ENCODE assay signal across 23 cellular contexts in genomic region chr9:130672466-130672865, GRCh38. TPM values are rescaled to one million over a fixed set of nuclear protein-coding genes. Genes with fewer than 3 reads are reported as not detected.
"Had no signal": no experiment of that assay in that cellular context is flagged by ENCODE, and none has a peak within 500 bp of the region (broad histone marks: within the 10 kb centered on the region; RNA-seq: fewer than 3 reads in every experiment).

No MANE protein-coding gene starts in this region.

- H3K27me3 ChIP-seq: right atrium auricular region, vagina had no signal

- ATAC-seq: activated T-cell treated with anti-CD3 and anti-CD28 coated beads, Interleukin-2, amount 50 U/mL, for 4 hours; left cardiac atrium; lower lobe of right lung; stimulated activated naive B cell treated with anti-CD40 and anti-IgM and Interleukin-4, amounts not matched to agents 10 μg/mL and 1 μg/mL and 100 μg/mL, for 72 hours had no signal

- H3K9me3 Mint-ChIP-seq: activated CD4-positive, alpha-beta memory T cell treated with anti-CD3 and anti-CD28 coated beads for 36 hours; activated naive CD8-positive, alpha-beta T cell treated with anti-CD3 and anti-CD28 coated beads for 36 hours; activated T-cell treated with anti-CD3 and anti-CD28 coated beads, Interleukin-2, amount 50 U/mL, for 4 hours; immature natural killer cell; mesothelial cell of epicardium; naive B cell; stimulated activated naive B cell treated with anti-CD40 and anti-IgM and Interleukin-4, amounts not matched to agents 10 μg/mL and 1 μg/mL and 100 μg/mL, for 72 hours had no signal

- H3K36me3 Mint-ChIP-seq: activated CD4-positive, alpha-beta memory T cell treated with anti-CD3 and anti-CD28 coated beads for 36 hours; activated naive CD8-positive, alpha-beta T cell treated with anti-CD3 and anti-CD28 coated beads for 36 hours; immature natural killer cell; mesothelial cell of epicardium; stimulated activated naive B cell treated with anti-CD40 and anti-IgM and Interleukin-4, amounts not matched to agents 10 μg/mL and 1 μg/mL and 100 μg/mL, for 72 hours had no signal

- H3K4me1 ChIP-seq: breast epithelium, esophagus muscularis mucosa, lower lobe of right lung, right atrium auricular region, tibial nerve, vagina had no signal

- H3K4me1 Mint-ChIP-seq: activated naive CD8-positive, alpha-beta T cell treated with anti-CD3 and anti-CD28 coated beads for 36 hours; immature natural killer cell; mesothelial cell of epicardium; naive B cell; stimulated activated naive B cell treated with anti-CD40 and anti-IgM and Interleukin-4, amounts not matched to agents 10 μg/mL and 1 μg/mL and 100 μg/mL, for 72 hours had no signal

- H3K4me3 Mint-ChIP-seq: activated CD4-positive, alpha-beta memory T cell treated with anti-CD3 and anti-CD28 coated beads for 36 hours; activated naive CD8-positive, alpha-beta T cell treated with anti-CD3 and anti-CD28 coated beads for 36 hours; activated T-cell treated with anti-CD3 and anti-CD28 coated beads, Interleukin-2, amount 50 U/mL, for 4 hours; immature natural killer cell; mesothelial cell of epicardium; naive B cell; stimulated activated naive B cell treated with anti-CD40 and anti-IgM and Interleukin-4, amounts not matched to agents 10 μg/mL and 1 μg/mL and 100 μg/mL, for 72 hours had no signal

- H3K27ac ChIP-seq: breast epithelium, dorsolateral prefrontal cortex, esophagus muscularis mucosa, lower lobe of right lung, neutrophil, right atrium auricular region, tibial nerve, vagina, VCaP had no signal

- H3K9me3 ChIP-seq: breast epithelium, esophagus muscularis mucosa, lower lobe of right lung, neutrophil, right atrium auricular region, tibial nerve, vagina had no signal

- DNase-seq: activated CD4-positive, alpha-beta memory T cell treated with anti-CD3 and anti-CD28 coated beads for 36 hours; activated effector memory CD4-positive, alpha-beta T cell treated with anti-CD3 and anti-CD28 coated beads, Interleukin-2, amount 50 U/mL, for 16 hours; activated naive CD8-positive, alpha-beta T cell treated with anti-CD3 and anti-CD28 coated beads for 36 hours; activated T-cell treated with anti-CD3 and anti-CD28 coated beads, Interleukin-2, amount 50 U/mL, for 4 hours; anterior cingulate cortex; dorsolateral prefrontal cortex; immature natural killer cell; left cardiac atrium; lower lobe of right lung; naive B cell; stimulated activated CD4-positive, alpha-beta T cell treated with anti-CD3 and anti-CD28 coated beads, Interleukin-1b, Interleukin-23, amount 100 ng/mL, for 48 hours; stimulated activated naive B cell treated with anti-CD40 and anti-IgM and Interleukin-4, amounts not matched to agents 10 μg/mL and 1 μg/mL and 100 μg/mL, for 72 hours had no signal

- H3K4me3 ChIP-seq: breast epithelium, dorsolateral prefrontal cortex, esophagus muscularis mucosa, lower lobe of right lung, right atrium auricular region, tibial nerve, vagina had no signal

- H3K36me3 ChIP-seq: breast epithelium, esophagus muscularis mucosa, lower lobe of right lung, neutrophil, right atrium auricular region, tibial nerve, vagina had no signal

- H3K27ac Mint-ChIP-seq: activated CD4-positive, alpha-beta memory T cell treated with anti-CD3 and anti-CD28 coated beads for 36 hours; activated naive CD8-positive, alpha-beta T cell treated with anti-CD3 and anti-CD28 coated beads for 36 hours; immature natural killer cell; mesothelial cell of epicardium; stimulated activated naive B cell treated with anti-CD40 and anti-IgM and Interleukin-4, amounts not matched to agents 10 μg/mL and 1 μg/mL and 100 μg/mL, for 72 hours had no signal

RNA-seq across cellular contexts. Expression of gene PRDM12, which starts 8.1 kb away (rescaled TPM):
- total RNA-seq: activated naive CD8-positive, alpha-beta T cell treated with anti-CD3 and anti-CD28 coated beads for 36 hours; breast epithelium; esophagus muscularis mucosa; fibroblast of villous mesenchyme; left cardiac atrium; lower lobe of right lung; mesothelial cell of epicardium; posterior vena cava; right atrium auricular region; subcutaneous adipose tissue; tibial nerve; vagina had no signal
